In genomic region chr1:40313958-40314720, GRCh38 we compare ENCODE assay signal across 1 cellular context.
A peak's percentile ranks its signal among the peaks of the same experiment; 100 is the strongest.
TF ChIP-seq lines count a peak whose summit lies in the region.

No MANE protein-coding gene starts in this region.

TF ChIP-seq in HepG2, 621 proteins besides CTCF, POLR2A, EP300 and RAD21 (continued from another document and continues in another):
- TF ChIP-seq CERS6 (CRISPR knock-in tag; IDR thresholded peaks at IDR 0.05) (no peak), ZBTB39 (CRISPR knock-in tag; IDR thresholded peaks at IDR 0.05) (no peak), RFX3 (CRISPR knock-in tag; IDR thresholded peaks at IDR 0.05) (no peak), DDIT3 (CRISPR knock-in tag; IDR thresholded peaks at IDR 0.05) (no peak), ZBTB49 (CRISPR knock-in tag; IDR thresholded peaks at IDR 0.05; ENCODE audit: borderline replicate concordance) (no peak), SNAPC2 (CRISPR knock-in tag; IDR thresholded peaks at IDR 0.05) (no peak), ZBTB7B (CRISPR knock-in tag; IDR thresholded peaks at IDR 0.05) (no peak), RORA (CRISPR knock-in tag; IDR thresholded peaks at IDR 0.05) (no peak), HCFC1 (IDR thresholded peaks at IDR 0.05; ENCODE audit: low read depth, low read length) (no peak), PHF20 (CRISPR knock-in tag; IDR thresholded peaks at IDR 0.05) (no peak), LBX2 (CRISPR knock-in tag; IDR thresholded peaks at IDR 0.05; ENCODE audit: borderline replicate concordance) (no peak), NFAT5 (CRISPR knock-in tag; IDR thresholded peaks at IDR 0.05) (no peak), ZNF782 (CRISPR knock-in tag; IDR thresholded peaks at IDR 0.05; ENCODE audit: borderline replicate concordance) (no peak), SIX4 (CRISPR knock-in tag; IDR thresholded peaks at IDR 0.05) (no peak), ATF1 (CRISPR knock-in tag; IDR thresholded peaks at IDR 0.05) (no peak), ZNF513 (CRISPR knock-in tag; conservative IDR thresholded peaks at IDR 0.05) (no peak), AHDC1 (CRISPR knock-in tag; IDR thresholded peaks at IDR 0.05; ENCODE audit: borderline replicate concordance) (0 out of 2 replicates have a peak, but pooled peaks have one; percentile 5), ZNF18 (CRISPR knock-in tag; IDR thresholded peaks at IDR 0.05; ENCODE audit: insufficient replicate concordance) (no peak), ATF5 (CRISPR knock-in tag; IDR thresholded peaks at IDR 0.05; ENCODE audit: low read depth) (no peak), ZNF878 (CRISPR knock-in tag; IDR thresholded peaks at IDR 0.05) (no peak), ZNF446 (CRISPR knock-in tag; IDR thresholded peaks at IDR 0.05) (no peak), ZNF589 (CRISPR knock-in tag; conservative IDR thresholded peaks at IDR 0.05) (no peak), ZNF292 (CRISPR knock-in tag; IDR thresholded peaks at IDR 0.05; ENCODE audit: borderline replicate concordance, low read depth) (no peak), FOXC1 (CRISPR knock-in tag; IDR thresholded peaks at IDR 0.05; ENCODE audit: borderline replicate concordance) (no peak), ZFP37 (CRISPR knock-in tag; IDR thresholded peaks at IDR 0.05; ENCODE audit: borderline replicate concordance) (no peak), MAFF (IDR thresholded peaks at IDR 0.05; ENCODE audit: low read depth, low read length) (no peak), ATRX (CRISPR knock-in tag; IDR thresholded peaks at IDR 0.05; ENCODE audit: borderline replicate concordance) (no peak), ELF3 (CRISPR knock-in tag; IDR thresholded peaks at IDR 0.05) (0 out of 2 replicates have a peak, but pooled peaks have one; percentile 7), ZNF224 (CRISPR knock-in tag; IDR thresholded peaks at IDR 0.05) (no peak)
